ENCODE assay signal across 8 cellular contexts in the genomic region with DNA sequence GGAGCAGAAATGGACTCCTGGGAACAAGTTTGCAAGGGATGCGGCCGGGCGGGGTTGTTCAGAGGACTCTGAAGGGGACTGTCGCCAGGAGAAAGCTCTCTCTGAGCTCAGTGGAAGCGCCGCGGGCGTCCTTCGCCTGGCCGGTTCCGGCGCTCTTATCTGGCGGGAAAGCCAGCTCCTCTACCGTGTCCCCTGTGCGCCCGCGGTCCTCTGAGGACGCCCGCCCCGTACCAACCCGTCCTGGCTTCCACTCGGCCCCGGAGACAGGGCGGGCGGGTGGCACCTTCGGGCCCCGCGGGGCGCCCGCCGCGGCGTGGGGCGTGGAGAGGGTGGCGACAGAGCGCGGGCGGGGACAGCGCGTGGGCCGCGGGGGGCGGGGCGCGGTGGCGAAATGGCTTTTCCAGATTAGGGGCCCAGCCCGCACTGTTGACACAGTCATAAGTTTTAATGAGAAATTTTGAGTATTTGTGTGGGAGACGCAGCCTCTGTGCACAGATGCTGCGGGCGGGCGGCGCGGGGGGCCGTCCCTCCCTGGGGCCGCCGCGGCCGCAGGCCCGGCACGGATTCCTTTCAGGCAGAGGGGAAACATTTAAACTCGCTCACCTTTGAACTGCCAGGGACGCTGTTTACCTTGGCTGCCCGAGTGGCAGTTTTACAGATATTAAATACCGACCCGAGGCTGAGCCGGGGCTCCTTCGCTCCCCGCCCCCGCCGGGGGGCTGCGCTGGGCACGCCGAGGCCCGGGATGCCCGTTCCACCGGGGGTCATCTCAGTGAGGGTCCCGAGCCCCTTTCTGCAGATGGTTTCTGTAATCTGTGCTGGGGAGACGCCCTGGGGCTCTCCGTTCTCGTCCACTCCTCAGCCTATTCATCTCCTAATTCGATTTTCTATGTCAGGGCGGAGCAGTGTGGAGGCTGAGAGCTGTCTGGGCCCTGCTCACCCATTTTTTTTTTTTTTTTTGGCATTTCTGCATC.
DNase-seq lines count a peak whose midpoint lies in the region; ATAC-seq and TF ChIP-seq lines count a peak whose summit lies in the region.

No MANE protein-coding gene starts in this region.

- peak; percentile 7 for DNase-seq in EH (ENCODE audit: low read depth)
- peak; percentile 31 for DNase-seq in NCI-H1105 (lab: John Stamatoyannopoulos, UW)
- peak in 1 of 2 donors; percentile 69 for DNase-seq in ascending aorta (ENCODE audit: low spot score in 2 of 2)
- DNase-seq in left colon: peak; percentile 35 to 54
- DNase-seq in stimulated activated CD4-positive, alpha-beta T cell treated with anti-CD3 and anti-CD28 coated beads, Interleukin-4, amount 100 ng/mL, for 48 hours (ENCODE audit: low read depth in 2 of 2): peak; percentile 18 to 24
- DNase-seq in SK-N-DZ (ENCODE audit: low spot score): no peak

- H3K9me3 ChIP-seq in ascending aorta: no peaks in the 10 kb centered on the region

- TF ChIP-seq CTCF in ascending aorta (IDR thresholded peaks at IDR 0.05): no peak

- peak; percentile 72 for ATAC-seq in left colon
- ATAC-seq in HG03571 (IDR thresholded peaks at IDR 0.05; ENCODE audit: unreplicated experiment): no peak
- no peak for ATAC-seq in GM18520 (IDR thresholded peaks at IDR 0.05; ENCODE audit: unreplicated experiment)

- H3K4me3 ChIP-seq in ascending aorta: peak overlapping the region; percentile 64 to 83

- H3K27me3 ChIP-seq in ascending aorta: no peaks in the 10 kb centered on the region

- H3K27ac ChIP-seq in ascending aorta: peak overlapping the region; percentile 59 to 83

- H3K36me3 ChIP-seq in ascending aorta: no peaks in the 10 kb centered on the region

- intact Hi-C loops in ascending aorta (cut with DNase I): loop anchor here (2.0 kb wide), 1 partner anchor 71 kb away; no protein-coding TSS in a partner anchor
- intact Hi-C loops in left colon (cut with DNase I, micrococcal nuclease): no loop called here

- peaks cover 6 to 15% of the 10 kb centered on the region in 2 donors for H3K4me1 ChIP-seq in ascending aorta
